Comparison of ENCODE assay signal across 8 cellular contexts in the genomic region with DNA sequence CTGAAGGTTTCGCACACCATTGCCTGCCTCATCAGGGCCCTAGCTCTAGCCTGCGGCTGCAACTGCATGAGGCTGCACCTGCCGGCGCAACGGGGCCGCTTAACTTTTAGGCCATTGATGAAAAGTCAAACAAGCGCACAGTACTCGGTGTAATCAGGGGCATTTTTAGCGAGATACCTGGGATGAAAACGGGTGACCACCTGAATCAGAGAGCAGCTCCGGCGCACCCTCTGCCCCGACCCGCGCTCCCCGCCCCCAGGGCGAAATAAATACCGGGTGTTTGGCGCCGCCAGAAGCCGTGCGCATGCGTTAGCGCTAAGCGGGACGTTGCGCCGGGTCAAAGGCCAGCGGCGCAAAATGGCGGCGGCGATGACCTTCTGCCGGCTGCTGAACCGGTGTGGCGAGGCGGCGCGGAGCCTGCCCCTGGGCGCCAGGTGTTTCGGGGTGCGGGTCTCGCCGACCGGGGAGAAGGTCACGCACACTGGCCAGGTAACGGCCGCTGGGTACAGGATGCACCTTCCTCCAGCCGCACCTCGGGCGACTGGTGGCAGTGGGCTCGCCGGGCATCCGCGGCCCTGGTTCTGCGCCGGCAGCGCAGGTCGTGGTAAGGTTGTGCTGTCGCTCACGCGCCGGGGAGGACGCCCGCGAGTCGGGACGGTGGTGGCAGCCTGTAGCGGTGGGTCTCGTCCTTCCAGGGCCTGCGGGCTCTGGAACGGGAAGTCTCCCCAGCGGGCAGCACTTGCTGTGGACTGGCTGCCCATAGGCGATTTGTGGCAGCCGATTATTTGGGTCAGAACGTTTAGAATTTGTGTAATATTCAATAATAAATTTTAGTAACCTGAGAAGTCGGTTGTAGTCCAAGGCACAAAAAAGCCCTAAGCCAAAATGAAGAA. TPM values are rescaled to one million over a fixed set of nuclear protein-coding genes. Genes with fewer than 3 reads are reported as not detected.
A peak's percentile ranks its signal among the peaks of the same experiment; 100 is the strongest.
DNase-seq lines count a peak whose midpoint lies in the region; ATAC-seq and TF ChIP-seq lines count a peak whose summit lies in the region.

Gene NDUFS6 (plus strand): TSS at position 347 of the 893 bp plus-strand sequence. CDS start 11 bp downstream, at position 358.

- peaks cover 61% of the 10 kb centered on the region for H3K36me3 ChIP-seq in adipocyte (ENCODE audit: control insufficient read depth, insufficient read depth, low read length, severe bottlenecking)
- peaks cover 0 to 63% (median 60%) of the 10 kb centered on the region in 9 donors for H3K36me3 ChIP-seq in heart left ventricle

- CTCF ChIA-PET in GM10248 (lab: Yijun Ruan, JAX), result interaction anchor here (0.7 to 1.9 kb wide), 5 partner anchors 9 to 63 kb away, joined by 3 to 7 read pairs (median 3); no protein-coding TSS in a partner anchor

- H3K9me3 Mint-ChIP-seq in type B pancreatic cell, result no peaks in the 10 kb centered on the region

- no peaks in the 10 kb centered on the region for H3K27me3 Mint-ChIP-seq in type B pancreatic cell

- peaks cover 29% of the 10 kb centered on the region for H3K4me1 ChIP-seq in adipocyte (ENCODE audit: control insufficient read depth, insufficient read depth, low read length)
- peaks cover 0 to 75% (median 30%) of the 10 kb centered on the region in 12 donors for H3K4me1 ChIP-seq in heart left ventricle

- peaks cover 16% of the 10 kb centered on the region for H3K4me1 Mint-ChIP-seq in type B pancreatic cell (ENCODE audit: unreplicated experiment)

- POLR2A ChIA-PET in GM10248 (lab: Yijun Ruan, JAX), result no interaction called here

- peak within 1 kb of the TSS; percentile 92 for H3K4me3 ChIP-seq in HFF-Myc (replicated peaks; ENCODE audit: low read depth, low read length)
- peak within 1 kb of the TSS; percentile 85 for H3K4me3 ChIP-seq in adipocyte (ENCODE audit: low read length)
- peak within 1 kb of the TSS; percentile 61 to 100 (median 96) for H3K4me3 ChIP-seq in heart left ventricle

- H3K27ac ChIP-seq in heart left ventricle, result peak within 1 kb of the TSS; percentile 81 to 96 (median 92)

- peak within 1 kb of the TSS; percentile 97 for H3K4me3 Mint-ChIP-seq in type B pancreatic cell

- H3K9ac ChIP-seq in adipocyte (ENCODE audit: low read length), result peak within 1 kb of the TSS; percentile 95

- peaks cover 15% of the 10 kb centered on the region for H3K36me3 Mint-ChIP-seq in type B pancreatic cell

- H3K9me3 ChIP-seq in adipocyte (ENCODE audit: control insufficient read depth, low read length), result no peaks in the 10 kb centered on the region
- no peaks in the 10 kb centered on the region for H3K9me3 ChIP-seq in heart left ventricle

- ATAC-seq in heart left ventricle, result peak; percentile 63 to 80 (median 77)

- DNase-seq in GM10248 (ENCODE audit: extremely low spot score), result peak; percentile 89
- no peak for DNase-seq in HFF-Myc (ENCODE audit: extremely low read depth, low read depth)
- peak; percentile 96 for DNase-seq in NAMALWA (ENCODE audit: low spot score)
- peak; percentile 53 to 70 for DNase-seq in SW 1271 (lab: John Stamatoyannopoulos, UW)
- DNase-seq in adipocyte (ENCODE audit: low read depth), result peak; percentile 80
- DNase-seq in heart left ventricle, result peak; percentile 84 to 92 (median 86)
- DNase-seq in posterior cingulate gyrus, result peak; percentile 74 to 97 (median 82)
- no peak for DNase-seq in type B pancreatic cell (ENCODE audit: extremely low spot score, unreplicated experiment)

- H3K27ac Mint-ChIP-seq in type B pancreatic cell, result peak within 1 kb of the TSS; percentile 96

- H3K27me3 ChIP-seq in adipocyte (replicated peaks; ENCODE audit: control insufficient read depth, insufficient read depth, low read length), result no peaks in the 10 kb centered on the region
- H3K27me3 ChIP-seq in heart left ventricle, result no peaks in the 10 kb centered on the region

- peak in 1 of 2 donors; percentile 67 for TF ChIP-seq POLR2A in heart left ventricle (IDR thresholded peaks at IDR 0.05)

- intact Hi-C loops in heart left ventricle (cut with DNase I), result loop anchor here in 7 of 10 donors (2.0 to 10.0 kb wide), 9 partner anchors 36 to 457 kb away; partner anchors contain the start of genes IRX4 (in 3 of the 7) and CLPTM1L (in 1 of the 7)
- intact Hi-C loops in posterior cingulate gyrus (cut with DNase I), result no loop called here

- TF ChIP-seq CTCF in GM10248 (IDR thresholded peaks at IDR 0.05; ENCODE audit: control extremely low read depth, extremely low read depth, low read depth, missing control alignments) (no peak), HFF-Myc (IDR thresholded peaks at IDR 0.05; ENCODE audit: low read depth, low read length, missing control alignments) (no peak), heart left ventricle (IDR thresholded peaks at IDR 0.05) (peak in 1 of 12 donors; percentile 21), type B pancreatic cell (conservative IDR thresholded peaks at IDR 0.05) (no peak)

- 0 to 1% (median 1%) methylated on average over 19 to 77 of the region's 77 CpGs for WGBS in heart left ventricle, 4 donors

RNA-seq across cellular contexts. Expression of gene NDUFS6, which starts in this region (rescaled TPM):
- total RNA-seq in heart left ventricle, result 100 to 1,000 TPM in 3 of 9 donors, 10 to 100 TPM in 6; 55.9 to 245 (median 87.1) TPM
- 100 to 1,000 TPM; 147 to 311 TPM for polyA plus RNA-seq in heart left ventricle
- total RNA-seq in type B pancreatic cell (ENCODE audit: low replicate concordance), result 33.8 and 37.7 TPM in 2 replicates

Comparison
In these comparisons a context has a peak if more than half of its experiments do, and no peak if none do; other contexts are left out.
1. DNase-seq: peak in GM10248 (single experiment), NAMALWA (single experiment), SW 1271 (2 of 2), adipocyte (single experiment), heart left ventricle (5 of 5) and posterior cingulate gyrus (10 of 10); none in HFF-Myc (single experiment) and type B pancreatic cell (single experiment).
2. Peak in every context shown above with its lines, with median percentiles within 50 percentile points of each other: H3K4me3 ChIP-seq.